In the genomic region with DNA sequence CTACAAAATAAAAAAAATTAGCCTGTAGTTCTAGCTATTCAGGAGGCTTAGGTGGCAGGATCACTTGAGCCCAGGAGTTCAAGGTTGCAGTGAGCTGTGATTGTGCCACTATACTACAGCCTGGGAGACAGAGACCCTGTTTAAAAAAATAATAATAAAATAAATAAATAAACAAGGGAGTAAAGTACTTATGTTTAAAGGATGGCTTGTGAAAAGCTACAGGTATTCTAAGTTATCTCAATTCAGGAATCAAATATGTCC, we compare ENCODE assay signal across 29 cellular contexts.
"Had no signal": no experiment of that assay in that cellular context is flagged by ENCODE, and none has a peak within 500 bp of the region (broad histone marks: within the 10 kb centered on the region; RNA-seq: fewer than 3 reads in every experiment).

No MANE protein-coding gene starts in this region.

- DNase-seq: effector memory CD4-positive, alpha-beta T cell; erythroblast; esophagus squamous epithelium; hypothalamus; immature natural killer cell; islet precursor cell; kidney glomerular epithelial cell; left colon; left ventricle myocardium superior; lower lobe of right lung; naive B cell; stimulated activated CD4-positive, alpha-beta T cell treated with anti-CD3 and anti-CD28 coated beads, Interleukin-12 subunit alpha, Interleukin-12 subunit beta, amount 100 ng/mL, for 4 hours; stimulated activated CD4-positive, alpha-beta T cell treated with anti-CD3 and anti-CD28 coated beads, Interleukin-1b, Interleukin-23, amount 100 ng/mL, for 48 hours; stimulated activated CD4-positive, alpha-beta T cell treated with anti-CD3 and anti-CD28 coated beads, Interleukin-4, amount 100 ng/mL, for 1 hour; stimulated activated CD8-positive, alpha-beta memory T cell treated with anti-CD3 and anti-CD28 coated beads, Interleukin-4, amount 100 ng/mL, for 48 hours; stimulated activated naive CD4-positive, alpha-beta T cell treated with Interleukin-2 at 50 U/mL for 16 hours; substantia nigra; testis had no signal

- H3K4me2 ChIP-seq: smooth muscle cell had no signal

- H3K4me1 ChIP-seq: testis had no signal

- H3K4me3 ChIP-seq: esophagus squamous epithelium, lower lobe of right lung, smooth muscle cell, testis, tibial nerve, upper lobe of left lung had no signal

- FAIRE-seq: colon, endometrium, frontal cortex, urothelium cell line had no signal

- H3K27ac ChIP-seq: esophagus squamous epithelium, lower lobe of right lung, neutrophil, parathyroid adenoma, upper lobe of left lung had no signal

- H3K9ac ChIP-seq: parathyroid adenoma had no signal

- H3K79me2 ChIP-seq: parathyroid adenoma had no signal

- ATAC-seq: left colon; left ventricle myocardium superior; natural killer cell treated with Interleukin-12 subunit alpha and Interleukin-12 subunit beta and Interleukin-15 and Interleukin-18, amount 100 ng/mL, for 72 hours; sciatic nerve had no signal

- H3K9me3 ChIP-seq: esophagus squamous epithelium, lower lobe of right lung, neutrophil, testis, tibial nerve, upper lobe of left lung had no signal

- H2AFZ ChIP-seq: parathyroid adenoma had no signal

- H3K27me3 ChIP-seq: esophagus squamous epithelium, neutrophil, testis, tibial nerve, upper lobe of left lung had no signal
